Comparison of ENCODE assay signal across 20 cellular contexts in the genomic region with DNA sequence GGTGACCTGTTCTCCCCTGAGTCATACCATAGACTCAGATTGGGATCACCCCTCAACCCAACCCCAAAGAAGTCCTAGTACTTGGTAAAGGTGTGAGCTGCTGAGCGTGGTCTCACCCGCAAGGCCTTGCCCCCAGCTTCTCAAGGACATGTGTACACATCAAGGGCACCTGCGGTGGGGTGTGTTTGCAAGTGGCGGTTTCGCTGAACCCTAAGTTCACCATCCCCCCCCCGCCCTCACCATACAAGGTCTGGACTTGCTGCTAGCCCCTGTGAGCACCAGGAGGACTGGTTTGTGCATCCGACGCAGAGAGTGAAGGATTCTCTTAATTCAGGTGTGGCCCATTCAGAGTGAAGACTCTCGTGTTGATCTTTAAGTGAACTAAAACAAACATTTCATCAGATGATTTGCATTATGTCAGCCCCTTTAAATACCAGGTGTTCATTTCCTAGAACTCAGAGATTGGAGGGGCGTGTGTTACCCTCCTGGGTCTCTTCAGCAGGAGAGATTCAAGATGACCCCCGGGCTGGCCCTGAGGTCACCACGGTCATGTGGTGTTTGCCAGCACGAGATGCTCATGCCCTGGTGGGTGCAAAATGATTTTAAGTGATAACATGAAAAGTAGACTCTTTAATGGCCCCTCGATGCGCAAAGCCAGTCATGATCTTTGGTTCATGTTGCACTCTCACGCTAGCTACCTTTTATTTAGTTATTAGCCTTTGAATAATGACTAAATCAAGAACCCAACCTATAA.
"Had no signal": no experiment of that assay in that cellular context is flagged by ENCODE, and none has a peak within 500 bp of the region (broad histone marks: within the 10 kb centered on the region; RNA-seq: fewer than 3 reads in every experiment).

No MANE protein-coding gene starts in this region.

- H3K27ac ChIP-seq: cardiac muscle cell, esophagus muscularis mucosa, gastroesophageal sphincter, heart left ventricle, tibial artery, uterus had no signal

- H3K36me3 Mint-ChIP-seq: natural killer cell treated with Interleukin-12 subunit alpha and Interleukin-12 subunit beta and Interleukin-15 and Interleukin-18, amount 100 ng/mL, for 72 hours had no signal

- H3K9me3 ChIP-seq: esophagus muscularis mucosa, gastroesophageal sphincter, heart left ventricle, tibial artery, uterus had no signal

- H3K4me1 ChIP-seq: esophagus muscularis mucosa, gastroesophageal sphincter, heart left ventricle, tibial artery, uterus had no signal

- H3K4me3 Mint-ChIP-seq: activated CD8-positive, alpha-beta T cell treated with anti-CD3 and anti-CD28 coated beads for 36 hours; activated naive CD4-positive, alpha-beta T cell treated with anti-CD3 and anti-CD28 coated beads, Interleukin-2, amount 50 U/mL, for 24 hours; natural killer cell treated with Interleukin-12 subunit alpha and Interleukin-12 subunit beta and Interleukin-15 and Interleukin-18, amount 100 ng/mL, for 72 hours had no signal

- H3K27me3 ChIP-seq: cardiac muscle cell, heart left ventricle, tibial artery, uterus had no signal

- ATAC-seq: activated CD8-positive, alpha-beta T cell treated with anti-CD3 and anti-CD28 coated beads for 36 hours; gastroesophageal sphincter; heart left ventricle had no signal

- H3K27ac Mint-ChIP-seq: activated CD8-positive, alpha-beta T cell treated with anti-CD3 and anti-CD28 coated beads for 36 hours; activated naive CD4-positive, alpha-beta T cell treated with anti-CD3 and anti-CD28 coated beads, Interleukin-2, amount 50 U/mL, for 24 hours; natural killer cell treated with Interleukin-12 subunit alpha and Interleukin-12 subunit beta and Interleukin-15 and Interleukin-18, amount 100 ng/mL, for 72 hours had no signal

- H3K36me3 ChIP-seq: uterus had no signal

- DNase-seq: activated CD8-positive, alpha-beta memory T cell treated with anti-CD3 and anti-CD28 coated beads, Interleukin-2, amount 50 U/mL, for 4 hours; activated CD8-positive, alpha-beta T cell treated with anti-CD3 and anti-CD28 coated beads for 36 hours; activated effector memory CD4-positive, alpha-beta T cell treated with anti-CD3 and anti-CD28 coated beads, Interleukin-2, amount 50 U/mL, for 16 hours; amniotic stem cell; dermis blood vessel endothelial cell; effector memory CD4-positive, alpha-beta T cell; heart left ventricle; nucleus accumbens; retina; stimulated activated CD4-positive, alpha-beta T cell treated with anti-CD3 and anti-CD28 coated beads, Interleukin-12 subunit alpha, Interleukin-12 subunit beta, amount 100 ng/mL, for 4 hours; stimulated activated CD4-positive, alpha-beta T cell treated with anti-CD3 and anti-CD28 coated beads, Interleukin-1b, Interleukin-23, amount 100 ng/mL, for 48 hours; stimulated activated naive CD4-positive, alpha-beta T cell treated with Interleukin-2 at 50 U/mL for 16 hours; SW 1271; uterus had no signal

- H3K4me3 ChIP-seq: cardiac muscle cell, esophagus muscularis mucosa, gastroesophageal sphincter, heart left ventricle, tibial artery, uterus had no signal

- H3K27me3 Mint-ChIP-seq: activated CD8-positive, alpha-beta T cell treated with anti-CD3 and anti-CD28 coated beads for 36 hours; activated naive CD4-positive, alpha-beta T cell treated with anti-CD3 and anti-CD28 coated beads, Interleukin-2, amount 50 U/mL, for 24 hours; natural killer cell treated with Interleukin-12 subunit alpha and Interleukin-12 subunit beta and Interleukin-15 and Interleukin-18, amount 100 ng/mL, for 72 hours had no signal

- H3K9me3 Mint-ChIP-seq: activated CD8-positive, alpha-beta T cell treated with anti-CD3 and anti-CD28 coated beads for 36 hours; activated naive CD4-positive, alpha-beta T cell treated with anti-CD3 and anti-CD28 coated beads, Interleukin-2, amount 50 U/mL, for 24 hours; natural killer cell treated with Interleukin-12 subunit alpha and Interleukin-12 subunit beta and Interleukin-15 and Interleukin-18, amount 100 ng/mL, for 72 hours had no signal
